ENCODE assay signal across 8 cellular contexts in the genomic region with DNA sequence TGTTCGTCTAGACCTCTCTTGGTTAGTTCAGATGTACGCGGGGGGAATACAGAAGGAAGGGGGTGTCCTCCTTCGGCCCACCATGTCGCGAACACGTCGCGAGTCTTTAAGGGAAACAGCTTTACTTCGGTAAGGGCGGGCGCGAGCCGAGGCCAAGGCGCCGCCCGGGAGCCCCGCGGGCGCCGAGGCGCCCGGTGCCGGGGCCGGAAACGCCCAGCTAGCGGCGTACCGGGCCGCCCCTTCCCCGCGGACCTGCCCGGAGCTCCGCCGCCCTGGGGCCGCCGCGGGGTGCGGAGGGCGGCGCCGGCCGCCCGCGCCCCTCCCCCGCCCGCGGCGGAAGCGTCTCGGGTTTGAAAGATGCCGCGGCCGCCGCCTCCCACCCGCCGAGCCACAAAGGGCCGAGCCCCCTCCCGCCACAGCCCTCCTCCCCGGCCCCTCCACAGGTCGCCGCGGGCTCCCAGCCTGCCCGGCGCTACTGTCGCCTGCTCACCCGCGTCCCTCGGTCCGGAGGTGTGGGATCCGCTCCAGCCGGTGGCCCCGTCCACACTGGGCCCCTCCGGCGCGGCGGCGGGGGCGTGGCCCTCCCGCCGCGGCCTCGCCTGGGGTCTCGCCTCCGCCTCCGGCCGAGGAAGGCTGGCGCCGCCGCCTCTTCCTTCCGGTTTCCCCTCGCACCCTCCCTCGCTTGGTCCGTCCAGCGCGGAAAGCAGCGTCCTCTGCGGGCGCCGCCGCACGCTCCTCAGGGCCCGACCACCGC. TPM values are rescaled to one million over a fixed set of nuclear protein-coding genes. Genes with fewer than 3 reads are reported as not detected.
A peak's percentile ranks its signal among the peaks of the same experiment; 100 is the strongest.
DNase-seq lines count a peak whose midpoint lies in the region; ATAC-seq and TF ChIP-seq lines count a peak whose summit lies in the region.

A gene (minus strand): TSS at position 715 of the 754 bp plus-strand sequence. CDS start 12,156 bp downstream, outside the sequence.

- peak within 1 kb of the TSS; percentile 99 for H3K27ac Mint-ChIP-seq in T-helper 1 cell treated with Interleukin-12 subunit alpha and Interleukin-12 subunit beta and Interleukin-4 antibody, amounts not matched to agents 30 μg/mL and 1 μg/mL, for 36 hours

- H3K9ac ChIP-seq in rectal smooth muscle tissue (ENCODE audit: low read length) = peak within 1 kb of the TSS; percentile 59

- WGBS in right cardiac atrium = under 1% methylated on average over 104 of the region's 104 CpGs

- peak within 1 kb of the TSS; percentile 92 for H3K4me3 Mint-ChIP-seq in T-helper 1 cell treated with Interleukin-12 subunit alpha and Interleukin-12 subunit beta and Interleukin-4 antibody, amounts not matched to agents 30 μg/mL and 1 μg/mL, for 36 hours

- peaks cover 50% of the 10 kb centered on the region for H3K4me1 Mint-ChIP-seq in T-helper 1 cell treated with Interleukin-12 subunit alpha and Interleukin-12 subunit beta and Interleukin-4 antibody, amounts not matched to agents 30 μg/mL and 1 μg/mL, for 36 hours (ENCODE audit: low read depth)

- POLR2A ChIA-PET in HEK293T (lab: Yijun Ruan, JAX) = interaction anchor here (0.6 to 1.9 kb wide), 5 partner anchors 8 to 172 kb away, joined by 3 to 7 read pairs (median 4); a partner anchor contains a TSS

- TF ChIP-seq POLR2A in uterus (IDR thresholded peaks at IDR 0.05) = peak in 1 of 2 donors; percentile 52

- ATAC-seq in right cardiac atrium = peak; percentile 81 to 85

- no peaks in the 10 kb centered on the region for H3K4me1 ChIP-seq in right cardiac atrium (ENCODE audit: control insufficient read depth, insufficient read depth, low read length)
- H3K4me1 ChIP-seq in rectal smooth muscle tissue (ENCODE audit: control insufficient read depth, insufficient read depth, low read length) = peaks cover 18% of the 10 kb centered on the region
- H3K4me1 ChIP-seq in uterus = peaks cover 0 to 6% of the 10 kb centered on the region in 2 donors

- H3K27me3 ChIP-seq in right cardiac atrium (ENCODE audit: control insufficient read depth, insufficient read depth) = no peaks in the 10 kb centered on the region
- H3K27me3 ChIP-seq in rectal smooth muscle tissue (ENCODE audit: control insufficient read depth, insufficient read depth, low read length) = no peaks in the 10 kb centered on the region
- no peaks in the 10 kb centered on the region for H3K27me3 ChIP-seq in uterus

- H3K36me3 Mint-ChIP-seq in T-helper 1 cell treated with Interleukin-12 subunit alpha and Interleukin-12 subunit beta and Interleukin-4 antibody, amounts not matched to agents 30 μg/mL and 1 μg/mL, for 36 hours (ENCODE audit: low read depth) = peaks cover 20% of the 10 kb centered on the region

- H3K4me3 ChIP-seq in GM12865 (ENCODE audit: low read depth, low read length) = peak within 1 kb of the TSS; percentile 98
- peak within 1 kb of the TSS; percentile 81 for H3K4me3 ChIP-seq in right cardiac atrium (ENCODE audit: low read length)
- peak within 1 kb of the TSS; percentile 70 for H3K4me3 ChIP-seq in rectal smooth muscle tissue (ENCODE audit: low read length)
- H3K4me3 ChIP-seq in uterus = peak within 1 kb of the TSS; percentile 78 to 100

- no peaks in the 10 kb centered on the region for H3K9me3 ChIP-seq in right cardiac atrium (ENCODE audit: control insufficient read depth, low read length)
- no peaks in the 10 kb centered on the region for H3K9me3 ChIP-seq in uterus

- CTCF ChIA-PET in HEK293T (lab: Yijun Ruan, JAX) = no interaction called here

- peak within 1 kb of the TSS; percentile 98 for H3K27ac ChIP-seq in right cardiac atrium (ENCODE audit: low read length)
- H3K27ac ChIP-seq in rectal smooth muscle tissue (ENCODE audit: low read depth, low read length) = peak within 1 kb of the TSS; percentile 96
- H3K27ac ChIP-seq in uterus = peak within 1 kb of the TSS; percentile 95 to 100

- no peaks in the 10 kb centered on the region for H3K27me3 Mint-ChIP-seq in T-helper 1 cell treated with Interleukin-12 subunit alpha and Interleukin-12 subunit beta and Interleukin-4 antibody, amounts not matched to agents 30 μg/mL and 1 μg/mL, for 36 hours (ENCODE audit: low read depth)

- intact Hi-C loops in right cardiac atrium (cut with DNase I) (loop anchor here in 1 of 4 donors (5.0 kb wide), 2 partner anchors 44 to 46 kb away; no protein-coding TSS in a partner anchor), uterus (cut with DNase I; ENCODE audit: low total_unique reads) (loop anchor here (10.0 kb wide), 1 partner anchor 54 kb away; no protein-coding TSS in a partner anchor)

- DNase-seq in GM12865 (ENCODE audit: low read depth) (peak; percentile 93), HEK293T (ENCODE audit: extremely low spot score) (peak; percentile 74), MV-4-11 (lab: John Stamatoyannopoulos, UW) (peak; percentile 75), amygdala (lab: John Stamatoyannopoulos, UW) (peak in 46 of 56 donors; percentile 4 to 90 (median 79)), right cardiac atrium (peak; percentile 91 to 96 (median 95)), uterus (peak; percentile 85 to 86)

- no peaks in the 10 kb centered on the region for H3K9me3 Mint-ChIP-seq in T-helper 1 cell treated with Interleukin-12 subunit alpha and Interleukin-12 subunit beta and Interleukin-4 antibody, amounts not matched to agents 30 μg/mL and 1 μg/mL, for 36 hours

- no peak for TF ChIP-seq CTCF in GM12865 (IDR thresholded peaks at IDR 0.05; ENCODE audit: insufficient read depth, low read depth, low read length, missing control alignments)
- peak in 2 of 4 experiments; percentile 6 to 22 for TF ChIP-seq CTCF in uterus (IDR thresholded peaks at IDR 0.05)

- H3K36me3 ChIP-seq in rectal smooth muscle tissue (ENCODE audit: control insufficient read depth, insufficient read depth, low read length) = no peaks in the 10 kb centered on the region
- no peaks in the 10 kb centered on the region for H3K36me3 ChIP-seq in uterus

TF ChIP-seq in HEK293T, 16 proteins besides CTCF, POLR2A, EP300 and RAD21:
- no peak for TF ChIP-seq LEF1 (IDR thresholded peaks at IDR 0.05; ENCODE audit: borderline replicate concordance)
- no peak for TF ChIP-seq HDGF (IDR thresholded peaks at IDR 0.05; ENCODE audit: borderline replicate concordance)
- TF ChIP-seq, protein P1, sequence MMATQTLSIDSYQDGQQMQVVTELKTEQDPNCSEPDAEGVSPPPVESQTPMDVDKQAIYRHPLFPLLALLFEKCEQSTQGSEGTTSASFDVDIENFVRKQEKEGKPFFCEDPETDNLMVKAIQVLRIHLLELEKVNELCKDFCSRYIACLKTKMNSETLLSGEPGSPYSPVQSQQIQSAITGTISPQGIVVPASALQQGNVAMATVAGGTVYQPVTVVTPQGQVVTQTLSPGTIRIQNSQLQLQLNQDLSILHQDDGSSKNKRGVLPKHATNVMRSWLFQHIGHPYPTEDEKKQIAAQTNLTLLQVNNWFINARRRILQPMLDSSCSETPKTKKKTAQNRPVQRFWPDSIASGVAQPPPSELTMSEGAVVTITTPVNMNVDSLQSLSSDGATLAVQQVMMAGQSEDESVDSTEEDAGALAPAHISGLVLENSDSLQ (IDR thresholded peaks at IDR 0.05) = no peak
- no peak for TF ChIP-seq ELF4 (IDR thresholded peaks at IDR 0.05)

RNA-seq across cellular contexts. Expression of the gene that starts here (rescaled TPM):
- total RNA-seq in right cardiac atrium (10 to 100 TPM; 19.8 to 23.0 (median 22.0) TPM), uterus (10 to 100 TPM; 14.1 to 96.1 (median 38.9) TPM)
- polyA plus RNA-seq in right cardiac atrium = 12.9 TPM

Comparison
In these comparisons a context has a peak if more than half of its experiments do, and no peak if none do; other contexts are left out.
1. Peak in every context shown above with its lines: DNase-seq, ATAC-seq, H3K4me3 ChIP-seq and H3K27ac ChIP-seq.